ENCODE assay signal across 17 cellular contexts in genomic region chr9:32161720-32162119, GRCh38.
DNase-seq lines count a peak whose midpoint lies in the region; ATAC-seq and TF ChIP-seq lines count a peak whose summit lies in the region.
"Had no signal": no experiment of that assay in that cellular context is flagged by ENCODE, and none has a peak within 500 bp of the region (broad histone marks: within the 10 kb centered on the region; RNA-seq: fewer than 3 reads in every experiment).

No MANE protein-coding gene starts in this region.

- intact Hi-C loops in ovary (cut with DNase I): no loop called here

- H3K4me1 ChIP-seq in ovary (ENCODE audit: insufficient read depth): no peaks in the 10 kb centered on the region
- H3K4me1 ChIP-seq: SJCRH30, upper lobe of left lung had no signal

- no peaks in the 10 kb centered on the region for H3K9me3 ChIP-seq in ovary
- H3K9me3 ChIP-seq: SJCRH30, upper lobe of left lung had no signal

- no peaks in the 10 kb centered on the region for H3K9me3 Mint-ChIP-seq in activated naive CD8-positive, alpha-beta T cell treated with anti-CD3 and anti-CD28 coated beads for 36 hours
- H3K9me3 Mint-ChIP-seq: nephron had no signal

- H3K4me1 Mint-ChIP-seq in activated naive CD8-positive, alpha-beta T cell treated with anti-CD3 and anti-CD28 coated beads for 36 hours: no peaks in the 10 kb centered on the region
- H3K4me1 Mint-ChIP-seq: activated CD8-positive, alpha-beta memory T cell treated with anti-CD3 and anti-CD28 coated beads, Interleukin-2, amount 10 ng/mL, durations not matched to agents 7 days and 5 days; nephron had no signal

- no peak overlapping the region for H3K27ac Mint-ChIP-seq in activated naive CD8-positive, alpha-beta T cell treated with anti-CD3 and anti-CD28 coated beads for 36 hours
- H3K27ac Mint-ChIP-seq: activated CD8-positive, alpha-beta memory T cell treated with anti-CD3 and anti-CD28 coated beads, Interleukin-2, amount 10 ng/mL, durations not matched to agents 7 days and 5 days; nephron had no signal

- DNase-seq in putamen (ENCODE audit: low spot score): no peak
- DNase-seq in activated naive CD8-positive, alpha-beta T cell treated with anti-CD3 and anti-CD28 coated beads for 36 hours: no peak
- DNase-seq in cortex of kidney (lab: John Stamatoyannopoulos, UW): no peak
- no peak for DNase-seq in ovary
- DNase-seq: activated CD8-positive, alpha-beta memory T cell treated with anti-CD3 and anti-CD28 coated beads, Interleukin-2, amount 10 ng/mL, durations not matched to agents 7 days and 5 days; amygdala; DND-41; kidney glomerular epithelial cell; NCI-H1417 treated with DMSO at 0.1 percent for 48 hours; SJCRH30; small intestine; upper lobe of left lung had no signal

- no peaks in the 10 kb centered on the region for H3K27me3 ChIP-seq in ovary
- H3K27me3 ChIP-seq: SJCRH30, upper lobe of left lung had no signal

- no peak overlapping the region for H3K27ac ChIP-seq in ovary
- H3K27ac ChIP-seq: SJCRH30, upper lobe of left lung had no signal

- ATAC-seq in GM18499 (IDR thresholded peaks at IDR 0.05; ENCODE audit: insufficient read depth, unreplicated experiment) (peak; percentile 93), GM19455 (IDR thresholded peaks at IDR 0.05; ENCODE audit: unreplicated experiment) (peak; percentile 90), HG02840 (IDR thresholded peaks at IDR 0.05; ENCODE audit: low FRiP score, unreplicated experiment) (peak; percentile 70), HG03558 (IDR thresholded peaks at IDR 0.05; ENCODE audit: extremely low read depth, unreplicated experiment) (peak; percentile 56)
- ATAC-seq: activated CD8-positive, alpha-beta memory T cell treated with anti-CD3 and anti-CD28 coated beads, Interleukin-2, amount 10 ng/mL, durations not matched to agents 7 days and 5 days had no signal

- no peaks in the 10 kb centered on the region for H3K36me3 ChIP-seq in ovary
- H3K36me3 ChIP-seq: SJCRH30, upper lobe of left lung had no signal

- no peak overlapping the region for H3K4me3 ChIP-seq in ovary
- H3K4me3 ChIP-seq: SJCRH30, upper lobe of left lung had no signal

- no peak for TF ChIP-seq POLR2A in ovary (IDR thresholded peaks at IDR 0.05)

- H3K4me3 Mint-ChIP-seq in activated naive CD8-positive, alpha-beta T cell treated with anti-CD3 and anti-CD28 coated beads for 36 hours: no peak overlapping the region
- H3K4me3 Mint-ChIP-seq: activated CD8-positive, alpha-beta memory T cell treated with anti-CD3 and anti-CD28 coated beads, Interleukin-2, amount 10 ng/mL, durations not matched to agents 7 days and 5 days; nephron had no signal

- 8 to 23% (median 14%) methylated on average over 2 of the region's 2 CpGs for whole genome bisulfite sequencing in ovary, 3 donors

- H3K27me3 Mint-ChIP-seq in activated naive CD8-positive, alpha-beta T cell treated with anti-CD3 and anti-CD28 coated beads for 36 hours: no peaks in the 10 kb centered on the region
- H3K27me3 Mint-ChIP-seq: activated CD8-positive, alpha-beta memory T cell treated with anti-CD3 and anti-CD28 coated beads, Interleukin-2, amount 10 ng/mL, durations not matched to agents 7 days and 5 days had no signal

- TF ChIP-seq CTCF in ovary (IDR thresholded peaks at IDR 0.05): no peak

- no peaks in the 10 kb centered on the region for H3K36me3 Mint-ChIP-seq in activated naive CD8-positive, alpha-beta T cell treated with anti-CD3 and anti-CD28 coated beads for 36 hours
- H3K36me3 Mint-ChIP-seq: activated CD8-positive, alpha-beta memory T cell treated with anti-CD3 and anti-CD28 coated beads, Interleukin-2, amount 10 ng/mL, durations not matched to agents 7 days and 5 days had no signal

- TF ChIP-seq EP300 in ovary (IDR thresholded peaks at IDR 0.05): no peak
